Comparison of ENCODE assay signal across 9 cellular contexts in the genomic region with DNA sequence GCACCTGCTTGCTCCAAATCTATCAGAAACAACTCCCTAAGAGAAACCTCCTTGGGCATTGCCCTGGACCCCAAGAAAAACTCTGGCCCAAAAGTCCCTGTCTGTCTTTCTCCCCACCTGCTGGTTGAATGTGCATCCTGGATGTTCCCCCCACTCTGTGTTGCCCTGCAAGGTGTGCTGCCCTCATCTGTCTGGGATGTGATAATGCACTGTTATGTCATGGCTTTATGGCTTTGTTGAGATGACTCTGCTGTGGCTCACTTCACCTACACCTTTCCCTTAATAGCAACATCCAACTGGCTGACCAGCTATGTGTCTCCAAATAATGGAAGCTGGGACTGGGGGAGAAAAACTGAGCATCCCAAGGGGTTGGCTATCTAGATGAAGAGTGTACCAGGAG. TPM values are rescaled to one million over a fixed set of nuclear protein-coding genes. Genes with fewer than 3 reads are reported as not detected.
DNase-seq lines count a peak whose midpoint lies in the region; ATAC-seq lines count a peak whose summit lies in the region.
"Had no signal": no experiment of that assay in that cellular context is flagged by ENCODE, and none has a peak within 500 bp of the region (broad histone marks: within the 10 kb centered on the region; RNA-seq: fewer than 3 reads in every experiment).

No MANE protein-coding gene starts in this region.

- intact Hi-C loops in activated T-helper 2 cell treated with anti-CD3 and anti-CD28 coated beads, Interferon-gamma antibody, Interleukin-2, Interleukin-4, amounts not matched to agents 10 μg/mL and 5 μg/mL and 100 μg/mL, durations not matched to agents 14 hours and 24 hours and 36 hours (cut with micrococcal nuclease), result no loop called here
- intact Hi-C loops in naive thymus-derived CD4-positive, alpha-beta T cell (cut with micrococcal nuclease), result no loop called here

- peak; percentile 19 for DNase-seq in Daoy (ENCODE audit: low read depth)
- DNase-seq in HT-29 (ENCODE audit: low spot score), result peak; percentile 7
- DNase-seq in activated T-helper 2 cell treated with anti-CD3 and anti-CD28 coated beads, Interferon-gamma antibody, Interleukin-2, Interleukin-4, amounts not matched to agents 10 μg/mL and 5 μg/mL and 100 μg/mL, durations not matched to agents 14 hours and 24 hours and 36 hours (ENCODE audit: low spot score), result no peak
- DNase-seq in naive thymus-derived CD4-positive, alpha-beta T cell, result peak in 6 of 9 donors; percentile 10 to 52 (median 28)
- DNase-seq in NCI-H2196 treated with DMSO at 0.1 percent for 48 hours (lab: John Stamatoyannopoulos, UW; ENCODE audit: unreplicated experiment), result no peak
- no peak for DNase-seq in DMS114 treated with DMSO at 0.1 percent for 48 hours (lab: John Stamatoyannopoulos, UW; ENCODE audit: unreplicated experiment)
- no peak for DNase-seq in pons (ENCODE audit: low spot score)

- peak; percentile 32 for ATAC-seq in naive thymus-derived CD4-positive, alpha-beta T cell
- no peak for ATAC-seq in HG03139 (IDR thresholded peaks at IDR 0.05; ENCODE audit: unreplicated experiment)

- H3K9me3 ChIP-seq in naive thymus-derived CD4-positive, alpha-beta T cell (ENCODE audit: control insufficient read depth in 2 of 3, low read length in 3 of 3), result peaks cover 0 to 17% (median 11%) of the 10 kb centered on the region in 3 experiments

- H3K4me1 Mint-ChIP-seq in activated T-helper 2 cell treated with anti-CD3 and anti-CD28 coated beads, Interferon-gamma antibody, Interleukin-2, Interleukin-4, amounts not matched to agents 10 μg/mL and 5 μg/mL and 100 μg/mL, durations not matched to agents 14 hours and 24 hours and 36 hours (ENCODE audit: low read depth), result peaks cover 24% of the 10 kb centered on the region
- H3K4me1 Mint-ChIP-seq in naive thymus-derived CD4-positive, alpha-beta T cell, result peaks cover 25 to 44% (median 35%) of the 10 kb centered on the region in 7 donors

- H3K27ac Mint-ChIP-seq in activated T-helper 2 cell treated with anti-CD3 and anti-CD28 coated beads, Interferon-gamma antibody, Interleukin-2, Interleukin-4, amounts not matched to agents 10 μg/mL and 5 μg/mL and 100 μg/mL, durations not matched to agents 14 hours and 24 hours and 36 hours, result no peak overlapping the region
- peak overlapping the region in 6 of 9 donors; percentile 17 to 71 (median 44) for H3K27ac Mint-ChIP-seq in naive thymus-derived CD4-positive, alpha-beta T cell

- no peak overlapping the region for H3K27ac ChIP-seq in naive thymus-derived CD4-positive, alpha-beta T cell (ENCODE audit: low read depth, low read length)
- H3K27ac ChIP-seq: SJSA1 had no signal

- H3K4me3 Mint-ChIP-seq in activated T-helper 2 cell treated with anti-CD3 and anti-CD28 coated beads, Interferon-gamma antibody, Interleukin-2, Interleukin-4, amounts not matched to agents 10 μg/mL and 5 μg/mL and 100 μg/mL, durations not matched to agents 14 hours and 24 hours and 36 hours (ENCODE audit: low read depth), result peak overlapping the region; percentile 53
- H3K4me3 Mint-ChIP-seq in naive thymus-derived CD4-positive, alpha-beta T cell, result peak overlapping the region in 7 of 10 donors; percentile 7 to 84 (median 46)

- H3K9me3 Mint-ChIP-seq in activated T-helper 2 cell treated with anti-CD3 and anti-CD28 coated beads, Interferon-gamma antibody, Interleukin-2, Interleukin-4, amounts not matched to agents 10 μg/mL and 5 μg/mL and 100 μg/mL, durations not matched to agents 14 hours and 24 hours and 36 hours, result peaks cover 29% of the 10 kb centered on the region
- H3K9me3 Mint-ChIP-seq in naive thymus-derived CD4-positive, alpha-beta T cell, result peaks cover 0 to 36% (median 17%) of the 10 kb centered on the region in 11 donors

- H3K27me3 ChIP-seq in naive thymus-derived CD4-positive, alpha-beta T cell (ENCODE audit: control insufficient read depth in 2 of 2, insufficient read depth in 2 of 2, low read length in 2 of 2), result no peaks in the 10 kb centered on the region
- H3K27me3 ChIP-seq: SJSA1 had no signal

- no peak overlapping the region for H3K4me3 ChIP-seq in naive thymus-derived CD4-positive, alpha-beta T cell (ENCODE audit: low read length)
- H3K4me3 ChIP-seq: SJSA1 had no signal

- H3K36me3 Mint-ChIP-seq in activated T-helper 2 cell treated with anti-CD3 and anti-CD28 coated beads, Interferon-gamma antibody, Interleukin-2, Interleukin-4, amounts not matched to agents 10 μg/mL and 5 μg/mL and 100 μg/mL, durations not matched to agents 14 hours and 24 hours and 36 hours (ENCODE audit: low read depth), result peaks cover 51% of the 10 kb centered on the region
- H3K36me3 Mint-ChIP-seq in naive thymus-derived CD4-positive, alpha-beta T cell, result peaks cover 22 to 51% (median 41%) of the 10 kb centered on the region in 5 donors

- peaks cover 18 to 24% of the 10 kb centered on the region in 2 donors for H3K4me1 ChIP-seq in naive thymus-derived CD4-positive, alpha-beta T cell (ENCODE audit: control insufficient read depth in 2 of 2, insufficient read depth in 2 of 2, low read length in 2 of 2)

- CTCF ChIA-PET in naive thymus-derived CD4-positive, alpha-beta T cell (lab: Charles Lee), result interaction anchor here (0.7 to 1.8 kb wide), 5 partner anchors 46 to 340 kb away, joined by 3 to 8 read pairs (median 6); partner anchors contain the start of genes ZNF491 and ZNF700

- peaks cover 0 to 39% (median 18%) of the 10 kb centered on the region in 3 experiments for H3K36me3 ChIP-seq in naive thymus-derived CD4-positive, alpha-beta T cell (ENCODE audit: control insufficient read depth in 2 of 3, insufficient read depth in 3 of 3, low read length in 3 of 3)

- H3K27me3 Mint-ChIP-seq in activated T-helper 2 cell treated with anti-CD3 and anti-CD28 coated beads, Interferon-gamma antibody, Interleukin-2, Interleukin-4, amounts not matched to agents 10 μg/mL and 5 μg/mL and 100 μg/mL, durations not matched to agents 14 hours and 24 hours and 36 hours (ENCODE audit: low read depth), result no peaks in the 10 kb centered on the region
- no peaks in the 10 kb centered on the region for H3K27me3 Mint-ChIP-seq in naive thymus-derived CD4-positive, alpha-beta T cell

- POLR2A ChIA-PET in naive thymus-derived CD4-positive, alpha-beta T cell (lab: Charles Lee), result no interaction called here

RNA-seq across cellular contexts. Expression of gene ZNF20, which starts 2.6 kb away (rescaled TPM):
- total RNA-seq in Daoy (2014; rRNA removed; shearing (Covaris generic)), result 2.6 and 3.3 TPM in 2 replicates
- total RNA-seq in HT-29 (2014; rRNA removed; shearing (Covaris generic)), result 1.1 TPM in 2 replicates
- total RNA-seq in activated T-helper 2 cell treated with anti-CD3 and anti-CD28 coated beads, Interferon-gamma antibody, Interleukin-2, Interleukin-4, amounts not matched to agents 10 μg/mL and 5 μg/mL and 100 μg/mL, durations not matched to agents 14 hours and 24 hours and 36 hours, result 4.1 and 4.3 TPM in 2 replicates
- total RNA-seq in naive thymus-derived CD4-positive, alpha-beta T cell, result 1 to 10 TPM; 1.2 to 6.7 (median 4.8) TPM
- 1 to 10 TPM; 1.4 to 4.4 TPM for polyA plus RNA-seq in naive thymus-derived CD4-positive, alpha-beta T cell

RNA-seq across cellular contexts. Expression of gene ZNF625, which starts 19.0 kb away (rescaled TPM):
- 6.3 and 14.0 TPM in 2 replicates for total RNA-seq in Daoy (2014; rRNA removed; shearing (Covaris generic))
- total RNA-seq in HT-29 (2014; rRNA removed; shearing (Covaris generic)), result not detected in 2 replicates
- 3.1 and 4.1 TPM in 2 replicates for total RNA-seq in activated T-helper 2 cell treated with anti-CD3 and anti-CD28 coated beads, Interferon-gamma antibody, Interleukin-2, Interleukin-4, amounts not matched to agents 10 μg/mL and 5 μg/mL and 100 μg/mL, durations not matched to agents 14 hours and 24 hours and 36 hours
- total RNA-seq in naive thymus-derived CD4-positive, alpha-beta T cell, result 1 to 10 TPM; 1.1 to 5.2 (median 4.2) TPM
- 1 to 10 TPM in 1 of 2 donors, under 1 TPM in 1; 0.45 to 1.1 TPM for polyA plus RNA-seq in naive thymus-derived CD4-positive, alpha-beta T cell

RNA-seq across cellular contexts. Expression of gene ZNF136, which starts 25.4 kb away (rescaled TPM):
- total RNA-seq in Daoy (2014; rRNA removed; shearing (Covaris generic)), result 3.9 and 5.0 TPM in 2 replicates
- total RNA-seq in HT-29 (2014; rRNA removed; shearing (Covaris generic)), result 0.39 and 0.61 TPM in 2 replicates
- total RNA-seq in activated T-helper 2 cell treated with anti-CD3 and anti-CD28 coated beads, Interferon-gamma antibody, Interleukin-2, Interleukin-4, amounts not matched to agents 10 μg/mL and 5 μg/mL and 100 μg/mL, durations not matched to agents 14 hours and 24 hours and 36 hours, result 7.7 and 9.7 TPM in 2 replicates
- 10 to 100 TPM; 16.8 to 36.8 (median 31.1) TPM for total RNA-seq in naive thymus-derived CD4-positive, alpha-beta T cell
- polyA plus RNA-seq in naive thymus-derived CD4-positive, alpha-beta T cell, result 10 to 100 TPM; 14.0 to 23.9 TPM

Comparison
In these comparisons a context has a peak if more than half of its experiments do, and no peak if none do; other contexts are left out.
1. DNase-seq: peak in Daoy (single experiment), HT-29 (single experiment) and naive thymus-derived CD4-positive, alpha-beta T cell (6 of 9); none in activated T-helper 2 cell treated with anti-CD3 and anti-CD28 coated beads, Interferon-gamma antibody, Interleukin-2, Interleukin-4, amounts not matched to agents 10 μg/mL and 5 μg/mL and 100 μg/mL, durations not matched to agents 14 hours and 24 hours and 36 hours (single experiment), NCI-H2196 treated with DMSO at 0.1 percent for 48 hours (single experiment), DMS114 treated with DMSO at 0.1 percent for 48 hours (single experiment) and pons (single experiment).